ENCODE assay signal across 8 cellular contexts in the genomic region with DNA sequence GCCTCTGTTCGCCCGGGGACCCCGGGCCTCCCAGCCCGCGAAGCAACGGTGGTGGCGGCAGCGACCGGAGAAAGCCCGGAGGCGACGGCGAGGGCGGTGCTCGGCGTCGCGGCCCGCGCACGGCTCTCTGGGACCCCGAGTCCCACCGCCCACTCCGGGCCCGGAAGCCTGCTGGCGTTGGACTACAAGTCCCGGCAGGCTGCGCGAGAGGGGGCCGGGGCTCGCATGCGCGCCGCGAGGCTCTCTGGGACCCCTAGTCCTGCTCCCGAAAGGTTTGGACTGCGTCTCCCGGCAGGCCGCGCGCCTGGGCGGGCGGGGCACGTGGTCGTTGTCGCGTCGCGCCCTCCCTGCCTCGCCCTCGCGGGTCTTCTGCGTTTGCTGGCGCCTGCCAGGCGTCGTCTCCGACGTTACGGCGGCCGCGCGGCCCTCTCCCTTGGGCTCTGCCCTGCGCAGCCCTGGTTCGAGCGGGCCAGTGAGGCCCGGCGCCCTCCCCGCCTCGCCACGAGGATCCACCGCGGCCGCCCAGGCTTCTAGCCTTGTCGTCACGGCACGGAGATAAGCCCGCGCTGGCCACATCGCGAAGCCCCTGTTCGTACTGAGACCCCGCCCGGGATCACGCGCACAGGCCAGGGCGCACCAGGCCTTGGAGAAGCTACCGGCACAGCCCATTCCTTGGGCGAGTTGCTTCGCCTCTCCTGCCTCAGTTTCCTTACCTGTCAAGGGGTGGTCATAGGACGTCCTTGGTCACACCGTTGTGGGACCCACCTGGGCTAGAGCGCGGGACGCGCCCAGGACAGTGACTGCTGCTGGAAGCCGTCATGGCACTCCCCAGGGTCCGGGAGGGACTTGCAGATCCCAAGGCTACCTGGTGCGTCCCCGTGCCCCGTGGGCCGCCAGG. TPM values are rescaled to one million over a fixed set of nuclear protein-coding genes. Genes with fewer than 3 reads are reported as not detected.
DNase-seq lines count a peak whose midpoint lies in the region; ATAC-seq and TF ChIP-seq lines count a peak whose summit lies in the region.

TSS of gene STK25 (minus strand) at position 75 of the 898 bp plus-strand sequence. CDS start 549 bp downstream, outside the sequence.

- H3K27ac Mint-ChIP-seq in memory B cell, result peak within 1 kb of the TSS; percentile 83

- H3K4me3 Mint-ChIP-seq in memory B cell, result peak within 1 kb of the TSS; percentile 86

- H3K9me3 Mint-ChIP-seq in memory B cell, result no peaks in the 10 kb centered on the region

- H3K27ac ChIP-seq in effector memory CD4-positive, alpha-beta T cell (ENCODE audit: insufficient read depth, low read length, poor library complexity, severe bottlenecking), result peak within 1 kb of the TSS; percentile 83

- peaks cover 14% of the 10 kb centered on the region for H3K4me1 Mint-ChIP-seq in memory B cell

- H3K27me3 Mint-ChIP-seq in memory B cell, result no peaks in the 10 kb centered on the region

- no peaks in the 10 kb centered on the region for H3K36me3 Mint-ChIP-seq in memory B cell

- CTCF ChIA-PET in activated CD8-positive, alpha-beta memory T cell treated with anti-CD3 and anti-CD28 coated beads for 36 hours (lab: Charles Lee), result interaction anchor here (0.7 to 1.0 kb wide), 2 partner anchors 66 to 149 kb away, joined by 3 read pairs; no protein-coding TSS in a partner anchor

- H3K4me3 ChIP-seq in effector memory CD4-positive, alpha-beta T cell (ENCODE audit: insufficient read depth, low read depth, low read length, poor library complexity, severe bottlenecking), result peak within 1 kb of the TSS; percentile 74

- ATAC-seq in memory B cell (ENCODE audit: low read depth), result peak; percentile 93

- no peaks in the 10 kb centered on the region for H3K9me3 ChIP-seq in effector memory CD4-positive, alpha-beta T cell (ENCODE audit: control insufficient read depth, low read length)

- H3K36me3 ChIP-seq in effector memory CD4-positive, alpha-beta T cell (ENCODE audit: control insufficient read depth, insufficient read depth, low read length), result no peaks in the 10 kb centered on the region

- TF ChIP-seq CTCF in GM20000 (IDR thresholded peaks at IDR 0.05; ENCODE audit: extremely low read depth, missing control alignments), result no peak

- POLR2A ChIA-PET in activated CD8-positive, alpha-beta memory T cell treated with anti-CD3 and anti-CD28 coated beads for 36 hours (lab: Charles Lee), result no interaction called here

- H3K27me3 ChIP-seq in effector memory CD4-positive, alpha-beta T cell (replicated peaks; ENCODE audit: control insufficient read depth, insufficient read depth, low read length, poor library complexity, severe bottlenecking), result no peaks in the 10 kb centered on the region

- DNase-seq in COLO668 (lab: John Stamatoyannopoulos, UW; ENCODE audit: unreplicated experiment) (peak; percentile 99), GM20000 (ENCODE audit: low spot score) (peak; percentile 100), HT-29 (ENCODE audit: low spot score) (peak; percentile 98), NOMO-1 (lab: John Stamatoyannopoulos, UW; ENCODE audit: unreplicated experiment in 2 of 2) (peak; percentile 95 to 97), memory B cell (ENCODE audit: low spot score in 2 of 2) (peak; percentile 93 to 97)
- DNase-seq in effector memory CD4-positive, alpha-beta T cell, result peak; percentile 89 to 96 (median 93)
- DNase-seq in stimulated activated CD8-positive, alpha-beta memory T cell treated with anti-CD3 and anti-CD28 coated beads, Interleukin-12 subunit alpha, Interleukin-12 subunit beta, amount 100 ng/mL, for 24 hours (ENCODE audit: extremely low read depth), result peak; percentile 96

- peaks cover 18% of the 10 kb centered on the region for H3K4me1 ChIP-seq in effector memory CD4-positive, alpha-beta T cell (ENCODE audit: control insufficient read depth, insufficient read depth, low read length, poor library complexity, severe bottlenecking)

RNA-seq across cellular contexts. Expression of gene STK25, which starts in this region (rescaled TPM):
- 291 and 314 TPM in 2 replicates for total RNA-seq in HT-29 (2014; rRNA removed; shearing (Covaris generic))
- total RNA-seq in activated CD8-positive, alpha-beta memory T cell treated with anti-CD3 and anti-CD28 coated beads for 36 hours, result 100 to 1,000 TPM in 1 of 2 experiments, 10 to 100 TPM in 1; 97.6 to 113 TPM

Comparison
In these comparisons a context has a peak if more than half of its experiments do, and no peak if none do; other contexts are left out.
1. Peak in every context shown above with its lines: DNase-seq, ATAC-seq, H3K4me3 ChIP-seq and H3K27ac ChIP-seq.